ENCODE assay signal across 8 cellular contexts in genomic region chr6:3026811-3027626, GRCh38. TPM values are rescaled to one million over a fixed set of nuclear protein-coding genes. Genes with fewer than 3 reads are reported as not detected.
DNase-seq lines count a peak whose midpoint lies in the region; ATAC-seq and TF ChIP-seq lines count a peak whose summit lies in the region.

No MANE protein-coding gene starts in this region.

- H3K27me3 Mint-ChIP-seq in osteocyte (ENCODE audit: unreplicated experiment): no peaks in the 10 kb centered on the region
- H3K27me3 Mint-ChIP-seq in HFFc6 (ENCODE audit: insufficient read depth): peaks cover 6% of the 10 kb centered on the region; the same call in 1 of the 2 replicates

- no peak for TF ChIP-seq CTCF in osteocyte (IDR thresholded peaks at IDR 0.05)
- no peak for TF ChIP-seq CTCF in HFFc6 (IDR thresholded peaks at IDR 0.05)

- DNase-seq in GM03348 (ENCODE audit: low spot score) (peak; percentile 22), activated T-helper 1 cell treated with Interleukin-2 at 50 U/mL for 16 hours (ENCODE audit: low read depth) (peak; percentile 14), osteocyte (ENCODE audit: extremely low spot score, unreplicated experiment) (no peak), HFFc6 (no peak), glomerular visceral epithelial cell (ENCODE audit: extremely low spot score) (no peak)

- ATAC-seq in GM21381 (IDR thresholded peaks at IDR 0.05; ENCODE audit: unreplicated experiment): peak; percentile 62
- ATAC-seq in HG03575 (IDR thresholded peaks at IDR 0.05; ENCODE audit: extremely low read depth, insufficient number of reproducible peaks, low FRiP score, unreplicated experiment): peak; percentile 42
- no peak for ATAC-seq in HG03520 (IDR thresholded peaks at IDR 0.05; ENCODE audit: unreplicated experiment)

- H3K9me3 Mint-ChIP-seq in osteocyte (ENCODE audit: unreplicated experiment) (no peaks in the 10 kb centered on the region), HFFc6 (peaks cover 8% of the 10 kb centered on the region)

- no peak overlapping the region for H3K4me3 Mint-ChIP-seq in osteocyte (ENCODE audit: unreplicated experiment)
- H3K4me3 Mint-ChIP-seq in HFFc6: no peak overlapping the region

- peaks cover 39% of the 10 kb centered on the region for H3K4me1 Mint-ChIP-seq in osteocyte (ENCODE audit: unreplicated experiment)
- peaks cover 36% of the 10 kb centered on the region for H3K4me1 Mint-ChIP-seq in HFFc6 (ENCODE audit: low read depth)

- peaks cover 2% of the 10 kb centered on the region for H3K36me3 Mint-ChIP-seq in osteocyte (ENCODE audit: unreplicated experiment)
- peaks cover 20% of the 10 kb centered on the region for H3K36me3 Mint-ChIP-seq in HFFc6 (ENCODE audit: low read depth)

- H3K27ac Mint-ChIP-seq in osteocyte (ENCODE audit: unreplicated experiment): peak overlapping the region; percentile 50
- H3K27ac Mint-ChIP-seq in HFFc6: no peak overlapping the region; the same call in 1 of the 2 replicates

RNA-seq across cellular contexts. Expression of gene NQO2, which starts 27.3 kb away (rescaled TPM):
- 35.5 and 40.1 TPM in 2 replicates for total RNA-seq in osteocyte
- 10 to 100 TPM; 28.9 to 48.6 (median 43.6) TPM for total RNA-seq in HFFc6 (2021; fragmentation: NEBNext Ultra II Directional; extraction: Animal tissue kit (Norgen Biotek cat#: 25700))

RNA-seq across cellular contexts. Expression of gene RIPK1, which starts 41.3 kb away (rescaled TPM):
- total RNA-seq in osteocyte: 28.1 and 31.6 TPM in 2 replicates
- total RNA-seq in HFFc6 (2021; fragmentation: NEBNext Ultra II Directional; extraction: Animal tissue kit (Norgen Biotek cat#: 25700)): 10 to 100 TPM; 19.9 to 24.9 (median 22.2) TPM

RNA-seq across cellular contexts. Expression of gene SERPINB6, which starts 55.7 kb away (rescaled TPM):
- 90.2 and 93.1 TPM in 2 replicates for total RNA-seq in osteocyte
- 100 to 1,000 TPM; 109 to 142 (median 134) TPM for total RNA-seq in HFFc6 (2021; fragmentation: NEBNext Ultra II Directional; extraction: Animal tissue kit (Norgen Biotek cat#: 25700))

Comparison
In these comparisons a context has a peak if more than half of its experiments do, and no peak if none do; other contexts are left out.
1. DNase-seq: peak in GM03348 (single experiment) and activated T-helper 1 cell treated with Interleukin-2 at 50 U/mL for 16 hours (single experiment); none in osteocyte (single experiment), HFFc6 (single experiment) and glomerular visceral epithelial cell (single experiment).